34 cellular contexts compared by ENCODE assay signal in genomic region chr5:151766975-151767374, GRCh38.
"Had no signal": no experiment of that assay in that cellular context is flagged by ENCODE, and none has a peak within 500 bp of the region (broad histone marks: within the 10 kb centered on the region; RNA-seq: fewer than 3 reads in every experiment).

No MANE protein-coding gene starts in this region.

- H3K4me1 Mint-ChIP-seq: activated T-helper 17 cell treated with anti-CD3 and anti-CD28 coated beads, Interleukin-2, amount 50 U/mL, for 72 hours; central memory CD8-positive, alpha-beta T cell had no signal

- DNase-seq: activated CD4-positive, alpha-beta memory T cell treated with anti-CD3 and anti-CD28 coated beads for 36 hours; activated CD4-positive, alpha-beta T cell treated with anti-CD3 and anti-CD28 coated beads for 36 hours; activated CD4-positive, alpha-beta T cell treated with anti-CD3 and anti-CD28 coated beads, Interleukin-2, amount 10 ng/mL, durations not matched to agents 24 days and 14 days; activated CD4-positive, CD25-positive, alpha-beta regulatory T cell; activated CD4-positive, CD25-positive, alpha-beta regulatory T cell treated with anti-CD3 and anti-CD28 coated beads, Interleukin-2, amount 50 U/mL, for 72 hours; activated CD8-positive, alpha-beta memory T cell treated with anti-CD3 and anti-CD28 coated beads, Interleukin-2, amount 10 ng/mL, durations not matched to agents 7 days and 5 days; activated CD8-positive, alpha-beta memory T cell treated with anti-CD3 and anti-CD28 coated beads, Interleukin-2, amount 50 U/mL, for 4 hours; activated effector memory CD4-positive, alpha-beta T cell treated with Interleukin-2 at 50 U/mL for 16 hours; activated gamma-delta T cell treated with Interleukin-2 at 50 U/mL for 16 hours; activated naive CD4-positive, alpha-beta T cell treated with anti-CD3 and anti-CD28 coated beads, Interleukin-2, amount 50 U/mL, for 16 hours; activated naive CD4-positive, alpha-beta T cell treated with Interleukin-2 at 50 U/mL for 16 hours; activated T-cell treated with anti-CD3 and anti-CD28 coated beads, Interleukin-2, amount 50 U/mL, for 1 hour; amniotic stem cell; anterior cingulate cortex; brain microvascular endothelial cell; dorsolateral prefrontal cortex; effector memory CD4-positive, alpha-beta T cell; endodermal cell; foreskin fibroblast; head of caudate nucleus; T1000; WERI-Rb-1 had no signal

- H3K36me3 Mint-ChIP-seq: activated CD4-positive, alpha-beta memory T cell treated with anti-CD3 and anti-CD28 coated beads for 36 hours; activated CD8-positive, alpha-beta memory T cell treated with anti-CD3 and anti-CD28 coated beads, Interleukin-2, amount 10 ng/mL, durations not matched to agents 7 days and 5 days; activated naive CD8-positive, alpha-beta T cell had no signal

- H3K27me3 ChIP-seq: brain microvascular endothelial cell, dorsolateral prefrontal cortex had no signal

- H3K9me3 Mint-ChIP-seq: activated CD4-positive, alpha-beta memory T cell treated with anti-CD3 and anti-CD28 coated beads for 36 hours; activated CD4-positive, alpha-beta T cell treated with anti-CD3 and anti-CD28 coated beads, Interleukin-2, amount 10 ng/mL, durations not matched to agents 24 days and 14 days; activated T-helper 17 cell treated with anti-CD3 and anti-CD28 coated beads, Interleukin-2, amount 50 U/mL, for 72 hours; central memory CD8-positive, alpha-beta T cell; dendritic cell treated with granulocyte-macrophage colony-stimulating factor and Interleukin-4, amounts not matched to agents 40 ng/mL and 50 ng/mL, for 4 days; endodermal cell; T-helper 1 cell treated with Interleukin-12 subunit alpha and Interleukin-12 subunit beta and Interleukin-4 antibody, amounts not matched to agents 30 μg/mL and 1 μg/mL, for 36 hours; T-helper 2 cell treated with Interferon-gamma antibody and Interleukin-4, amounts not matched to agents 5 μg/mL and 100 μg/mL, for 36 hours had no signal

- H3K27ac Mint-ChIP-seq: activated CD4-positive, alpha-beta memory T cell treated with anti-CD3 and anti-CD28 coated beads for 36 hours; activated CD4-positive, alpha-beta T cell treated with anti-CD3 and anti-CD28 coated beads for 36 hours; activated CD4-positive, alpha-beta T cell treated with anti-CD3 and anti-CD28 coated beads, Interleukin-2, amount 10 ng/mL, durations not matched to agents 24 days and 14 days; activated CD8-positive, alpha-beta memory T cell treated with anti-CD3 and anti-CD28 coated beads, Interleukin-2, amount 10 ng/mL, durations not matched to agents 7 days and 5 days; activated CD8-positive, alpha-beta T cell treated with anti-CD3 and anti-CD28 coated beads, Interleukin-2, amount 10 ng/mL, durations not matched to agents 7 days and 5 days; activated naive CD8-positive, alpha-beta T cell; activated T-helper 17 cell treated with anti-CD3 and anti-CD28 coated beads, Interleukin-2, amount 50 U/mL, for 72 hours; dendritic cell treated with granulocyte-macrophage colony-stimulating factor and Interleukin-4, amounts not matched to agents 40 ng/mL and 50 ng/mL, for 4 days; endodermal cell; T-helper 1 cell treated with Interleukin-12 subunit alpha and Interleukin-12 subunit beta and Interleukin-4 antibody, amounts not matched to agents 30 μg/mL and 1 μg/mL, for 36 hours; T-helper 2 cell treated with Interferon-gamma antibody and Interleukin-4, amounts not matched to agents 5 μg/mL and 100 μg/mL, for 36 hours had no signal

- FAIRE-seq: astrocyte, bronchial epithelial cell, frontal cortex had no signal

- H3K36me3 ChIP-seq: brain microvascular endothelial cell, WERI-Rb-1 had no signal

- ATAC-seq: activated CD4-positive, alpha-beta T cell treated with anti-CD3 and anti-CD28 coated beads for 36 hours; activated CD8-positive, alpha-beta memory T cell treated with anti-CD3 and anti-CD28 coated beads, Interleukin-2, amount 10 ng/mL, durations not matched to agents 7 days and 5 days; activated CD8-positive, alpha-beta T cell treated with anti-CD3 and anti-CD28 coated beads, Interleukin-2, amount 10 ng/mL, durations not matched to agents 7 days and 5 days; activated T-helper 17 cell treated with anti-CD3 and anti-CD28 coated beads, Interleukin-2, amount 50 U/mL, for 72 hours; esophagus mucosa had no signal

- H3K4me3 ChIP-seq: coronary artery, dorsolateral prefrontal cortex had no signal

- H3K27me3 Mint-ChIP-seq: activated CD4-positive, alpha-beta memory T cell treated with anti-CD3 and anti-CD28 coated beads for 36 hours; activated CD4-positive, alpha-beta T cell treated with anti-CD3 and anti-CD28 coated beads for 36 hours; activated CD8-positive, alpha-beta memory T cell treated with anti-CD3 and anti-CD28 coated beads, Interleukin-2, amount 10 ng/mL, durations not matched to agents 7 days and 5 days; activated naive CD8-positive, alpha-beta T cell; activated T-helper 17 cell treated with anti-CD3 and anti-CD28 coated beads, Interleukin-2, amount 50 U/mL, for 72 hours; central memory CD8-positive, alpha-beta T cell; dendritic cell treated with granulocyte-macrophage colony-stimulating factor and Interleukin-4, amounts not matched to agents 40 ng/mL and 50 ng/mL, for 4 days had no signal

- H3K27ac ChIP-seq: brain microvascular endothelial cell, coronary artery, dorsolateral prefrontal cortex, WERI-Rb-1 had no signal

- H3K4me3 Mint-ChIP-seq: activated CD4-positive, alpha-beta memory T cell treated with anti-CD3 and anti-CD28 coated beads for 36 hours; activated CD4-positive, alpha-beta T cell treated with anti-CD3 and anti-CD28 coated beads for 36 hours; activated CD4-positive, alpha-beta T cell treated with anti-CD3 and anti-CD28 coated beads, Interleukin-2, amount 10 ng/mL, durations not matched to agents 24 days and 14 days; activated CD8-positive, alpha-beta memory T cell treated with anti-CD3 and anti-CD28 coated beads, Interleukin-2, amount 10 ng/mL, durations not matched to agents 7 days and 5 days; activated CD8-positive, alpha-beta T cell treated with anti-CD3 and anti-CD28 coated beads, Interleukin-2, amount 10 ng/mL, durations not matched to agents 7 days and 5 days; activated naive CD8-positive, alpha-beta T cell; activated T-helper 17 cell treated with anti-CD3 and anti-CD28 coated beads, Interleukin-2, amount 50 U/mL, for 72 hours; central memory CD8-positive, alpha-beta T cell; dendritic cell treated with granulocyte-macrophage colony-stimulating factor and Interleukin-4, amounts not matched to agents 40 ng/mL and 50 ng/mL, for 4 days; endodermal cell; T-helper 1 cell treated with Interleukin-12 subunit alpha and Interleukin-12 subunit beta and Interleukin-4 antibody, amounts not matched to agents 30 μg/mL and 1 μg/mL, for 36 hours; T-helper 2 cell treated with Interferon-gamma antibody and Interleukin-4, amounts not matched to agents 5 μg/mL and 100 μg/mL, for 36 hours had no signal
